9 cellular contexts compared by ENCODE assay signal in genomic region chr16:83813818-83814653, GRCh38. TPM values are rescaled to one million over a fixed set of nuclear protein-coding genes. Genes with fewer than 3 reads are reported as not detected.
DNase-seq lines count a peak whose midpoint lies in the region; ATAC-seq and TF ChIP-seq lines count a peak whose summit lies in the region.
"Had no signal": no experiment of that assay in that cellular context is flagged by ENCODE, and none has a peak within 500 bp of the region (broad histone marks: within the 10 kb centered on the region; RNA-seq: fewer than 3 reads in every experiment).

No MANE protein-coding gene starts in this region.

- H3K36me3 Mint-ChIP-seq in activated T-helper 2 cell treated with anti-CD3 and anti-CD28 coated beads, Interferon-gamma antibody, Interleukin-2, Interleukin-4, amounts not matched to agents 10 μg/mL and 5 μg/mL and 100 μg/mL, durations not matched to agents 14 hours and 24 hours and 36 hours (ENCODE audit: low read depth) = peaks cover 31% of the 10 kb centered on the region
- H3K36me3 Mint-ChIP-seq: IgD-negative memory B cell had no signal

- no peaks in the 10 kb centered on the region; the same call in 1 of the 2 replicates for H4K20me1 ChIP-seq in SK-N-SH (ENCODE audit: insufficient read depth)

- H3K79me2 ChIP-seq in SK-N-SH (ENCODE audit: insufficient read depth) = peaks cover 35% of the 10 kb centered on the region

- H3K27me3 ChIP-seq in SK-N-SH (ENCODE audit: insufficient read depth) (no peaks in the 10 kb centered on the region; the same call in 1 of the 2 replicates), iPS-20b (ENCODE audit: insufficient read depth, low read length) (no peaks in the 10 kb centered on the region), transverse colon (no peaks in the 10 kb centered on the region)

- no peaks in the 10 kb centered on the region for H3K9me3 Mint-ChIP-seq in activated T-helper 2 cell treated with anti-CD3 and anti-CD28 coated beads, Interferon-gamma antibody, Interleukin-2, Interleukin-4, amounts not matched to agents 10 μg/mL and 5 μg/mL and 100 μg/mL, durations not matched to agents 14 hours and 24 hours and 36 hours
- H3K9me3 Mint-ChIP-seq: IgD-negative memory B cell had no signal

- in situ Hi-C loops in transverse colon (cut with MboI; ENCODE audit: low pct_ligation_motif_present in 1 of 4, low pct_unique_long_range_greater_than_20kb in 1 of 4, low sequenced_read_pairs in 3 of 4) = loop anchor here in 3 of 4 donors (25.0 kb wide), 2 partner anchors 248 to 373 kb away; partner anchors contain the start of genes ADAD2 (in 1 of the 3) and TAF1C (in 1 of the 3)

- TF ChIP-seq EP300 in SK-N-SH (IDR thresholded peaks at IDR 0.05; ENCODE audit: borderline replicate concordance in 1 of 2, low read depth in 1 of 2, low read length in 1 of 2) (no peak), transverse colon (IDR thresholded peaks at IDR 0.05; ENCODE audit: low read depth) (no peak)

- peak; percentile 75 for ATAC-seq in HG03439 (IDR thresholded peaks at IDR 0.05; ENCODE audit: unreplicated experiment)

- H3K4me3 ChIP-seq in SK-N-SH (ENCODE audit: low read depth in 2 of 2, low read length in 1 of 2) (no peak overlapping the region; a peak in 1 of 4 replicates), iPS-20b (ENCODE audit: low read length) (no peak overlapping the region), transverse colon (peak overlapping the region in 1 of 4 donors; percentile 6)

- H3K4me1 ChIP-seq in SK-N-SH (ENCODE audit: control insufficient read depth in 1 of 2, insufficient read depth in 2 of 2, low read depth in 1 of 2, low read length in 1 of 2) = peaks cover 8 to 9% of the 10 kb centered on the region in 2 experiments; a peak in 3 of 4 replicates
- peaks cover 18% of the 10 kb centered on the region for H3K4me1 ChIP-seq in iPS-20b (ENCODE audit: insufficient read depth, low read length)
- peaks cover 9 to 40% (median 20%) of the 10 kb centered on the region in 4 donors for H3K4me1 ChIP-seq in transverse colon

- no peak for TF ChIP-seq POLR2A in transverse colon (IDR thresholded peaks at IDR 0.05)

- H3K9ac ChIP-seq in SK-N-SH = no peak overlapping the region
- peak overlapping the region; percentile 40; the same call in 1 of the 2 replicates for H3K9ac ChIP-seq in iPS-20b (ENCODE audit: low read depth, low read length)

- H3K27ac ChIP-seq in SK-N-SH (ENCODE audit: low read depth in 2 of 2, low read length in 1 of 2) = peak overlapping the region; percentile 39 to 54; a peak in 3 of 4 replicates
- H3K27ac ChIP-seq in iPS-20b (ENCODE audit: low read length) = peak overlapping the region; percentile 67
- peak overlapping the region; percentile 45 to 67 (median 60) for H3K27ac ChIP-seq in transverse colon

- WGBS in SK-N-SH (ENCODE audit: low lambda C conversion rate) = 36% methylated on average over 13 of the region's 13 CpGs
- WGBS in transverse colon (ENCODE audit: low coverage in 1 of 2), 2 donors = 23 to 57% methylated on average over 8 to 13 of the region's 13 CpGs

- POLR2A ChIA-PET in SK-N-SH (lab: Yijun Ruan, JAX) = interaction anchor here (1.0 kb wide), 1 partner anchor 11 kb away, joined by 3 read pairs; no protein-coding TSS in a partner anchor

- H3K4me2 ChIP-seq in SK-N-SH = peak overlapping the region; percentile 43; the same call in 1 of the 2 replicates

- TF ChIP-seq RAD21 in SK-N-SH (IDR thresholded peaks at IDR 0.05; ENCODE audit: low read length) = no peak

- H3K9me3 ChIP-seq in SK-N-SH (no peaks in the 10 kb centered on the region), iPS-20b (ENCODE audit: insufficient read depth, low read depth, low read length) (no peaks in the 10 kb centered on the region), transverse colon (no peaks in the 10 kb centered on the region)

- peaks cover 9% of the 10 kb centered on the region for H3F3A ChIP-seq in SK-N-SH (replicated peaks; ENCODE audit: insufficient read depth)

- peaks cover 11% of the 10 kb centered on the region for H3K4me1 Mint-ChIP-seq in activated T-helper 2 cell treated with anti-CD3 and anti-CD28 coated beads, Interferon-gamma antibody, Interleukin-2, Interleukin-4, amounts not matched to agents 10 μg/mL and 5 μg/mL and 100 μg/mL, durations not matched to agents 14 hours and 24 hours and 36 hours (ENCODE audit: low read depth)

- no peaks in the 10 kb centered on the region for H3K9me2 ChIP-seq in SK-N-SH

- no peak overlapping the region for H3K27ac Mint-ChIP-seq in activated T-helper 2 cell treated with anti-CD3 and anti-CD28 coated beads, Interferon-gamma antibody, Interleukin-2, Interleukin-4, amounts not matched to agents 10 μg/mL and 5 μg/mL and 100 μg/mL, durations not matched to agents 14 hours and 24 hours and 36 hours

- H2AFZ ChIP-seq in SK-N-SH (ENCODE audit: low read depth) = no peak overlapping the region

- H3K4me3 Mint-ChIP-seq in activated T-helper 2 cell treated with anti-CD3 and anti-CD28 coated beads, Interferon-gamma antibody, Interleukin-2, Interleukin-4, amounts not matched to agents 10 μg/mL and 5 μg/mL and 100 μg/mL, durations not matched to agents 14 hours and 24 hours and 36 hours (ENCODE audit: low read depth) = no peak overlapping the region

- DNase-seq in Daoy (ENCODE audit: low read depth) = peak; percentile 11
- no peak for DNase-seq in SK-N-SH
- DNase-seq in transverse colon = peak; percentile 52
- no peak for DNase-seq in GM10266 (ENCODE audit: extremely low spot score)
- DNase-seq in activated T-helper 2 cell treated with anti-CD3 and anti-CD28 coated beads, Interferon-gamma antibody, Interleukin-2, Interleukin-4, amounts not matched to agents 10 μg/mL and 5 μg/mL and 100 μg/mL, durations not matched to agents 14 hours and 24 hours and 36 hours (ENCODE audit: low spot score) = no peak
- DNase-seq in iPS-NIHi7 (ENCODE audit: extremely low spot score) = no peak

- TF ChIP-seq CTCF in SK-N-SH (IDR thresholded peaks at IDR 0.05) (no peak), transverse colon (IDR thresholded peaks at IDR 0.05) (no peak), GM10266 (IDR thresholded peaks at IDR 0.05; ENCODE audit: control insufficient read depth, insufficient read depth, low read depth, missing control alignments) (no peak)

- intact Hi-C loops in transverse colon (cut with DNase I; ENCODE audit: low total_unique reads) = no loop called here
- intact Hi-C loops in activated T-helper 2 cell treated with anti-CD3 and anti-CD28 coated beads, Interferon-gamma antibody, Interleukin-2, Interleukin-4, amounts not matched to agents 10 μg/mL and 5 μg/mL and 100 μg/mL, durations not matched to agents 14 hours and 24 hours and 36 hours (cut with micrococcal nuclease) = no loop called here

- H3K36me3 ChIP-seq in SK-N-SH (replicated peaks in 1 of 2; ENCODE audit: control insufficient read depth in 1 of 2, insufficient read depth in 2 of 2, low read length in 1 of 2) (peaks cover 27 to 41% of the 10 kb centered on the region in 2 experiments), iPS-20b (ENCODE audit: insufficient read depth, low read depth, low read length) (peaks cover 37% of the 10 kb centered on the region), transverse colon (no peaks in the 10 kb centered on the region)

- CTCF ChIA-PET in SK-N-SH (lab: Yijun Ruan, JAX) = interaction anchor here (1.1 to 3.7 kb wide), 3 partner anchors 12 to 112 kb away, joined by 3 to 32 read pairs (median 3); no protein-coding TSS in a partner anchor

- peaks cover 2% of the 10 kb centered on the region for H3K27me3 Mint-ChIP-seq in activated T-helper 2 cell treated with anti-CD3 and anti-CD28 coated beads, Interferon-gamma antibody, Interleukin-2, Interleukin-4, amounts not matched to agents 10 μg/mL and 5 μg/mL and 100 μg/mL, durations not matched to agents 14 hours and 24 hours and 36 hours (ENCODE audit: low read depth)
- H3K27me3 Mint-ChIP-seq: IgD-negative memory B cell had no signal

TF ChIP-seq in SK-N-SH, 30 proteins besides CTCF, POLR2A, EP300 and RAD21:
- no peak for TF ChIP-seq FOXM1 (IDR thresholded peaks at IDR 0.05; ENCODE audit: low read depth)
- no peak for TF ChIP-seq RFX5 (IDR thresholded peaks at IDR 0.05; ENCODE audit: low read length)
- TF ChIP-seq POLR2AphosphoS5 (IDR thresholded peaks at IDR 0.05; ENCODE audit: low read depth, low read length) = 0 out of 2 replicates have a peak, but pooled peaks have one; percentile 13
- no peak for TF ChIP-seq USF2 (IDR thresholded peaks at IDR 0.05; ENCODE audit: borderline replicate concordance, low read depth, low read length)
- peak; percentile 11; the same call in 1 of the 2 replicates for TF ChIP-seq RXRA (IDR thresholded peaks at IDR 0.05; ENCODE audit: borderline replicate concordance, low read depth)
- peak; percentile 86 for TF ChIP-seq TCF12 (IDR thresholded peaks at IDR 0.05)
- TF ChIP-seq ELF1 (IDR thresholded peaks at IDR 0.05) = no peak

RNA-seq across cellular contexts. Expression of gene HSBP1, which starts 6.3 kb away (rescaled TPM):
- 17.6 and 22.8 TPM in 2 replicates for total RNA-seq in Daoy (2014; rRNA removed; shearing (Covaris generic))
- 99.8 and 177 TPM in 2 replicates for polyA plus RNA-seq in SK-N-SH (2012; rRNA removed)
- polyA plus RNA-seq in SK-N-SH (2012; cell fraction: cytosol; rRNA removed) = 152 and 247 TPM in 2 replicates
- polyA plus RNA-seq in SK-N-SH (2012; cell fraction: nucleus; rRNA removed) = 42.5 and 61.4 TPM in 2 replicates
- total RNA-seq in transverse colon = 10 to 100 TPM in 2 of 4 donors, 1 to 10 TPM in 2; 3.4 to 14.0 (median 10.8) TPM
- total RNA-seq in activated T-helper 2 cell treated with anti-CD3 and anti-CD28 coated beads, Interferon-gamma antibody, Interleukin-2, Interleukin-4, amounts not matched to agents 10 μg/mL and 5 μg/mL and 100 μg/mL, durations not matched to agents 14 hours and 24 hours and 36 hours = 109 and 117 TPM in 2 replicates

Comparison
In these comparisons a context has a peak if more than half of its experiments do, and no peak if none do; other contexts are left out.
1. DNase-seq: peak in Daoy (single experiment) and transverse colon (single experiment); none in SK-N-SH (single experiment), GM10266 (single experiment), activated T-helper 2 cell treated with anti-CD3 and anti-CD28 coated beads, Interferon-gamma antibody, Interleukin-2, Interleukin-4, amounts not matched to agents 10 μg/mL and 5 μg/mL and 100 μg/mL, durations not matched to agents 14 hours and 24 hours and 36 hours (single experiment) and iPS-NIHi7 (single experiment).
2. Peak in every context shown above with its lines, with median percentiles within 50 percentile points of each other: H3K27ac ChIP-seq.